In genomic region chr10:84375011-84375410, GRCh38 we compare ENCODE assay signal across 1 cellular context.
TF ChIP-seq lines count a peak whose summit lies in the region.

No MANE protein-coding gene starts in this region.

TF ChIP-seq in HepG2, 621 proteins besides CTCF, POLR2A, EP300 and RAD21 (continued from another document):
- TF ChIP-seq, protein P1, sequence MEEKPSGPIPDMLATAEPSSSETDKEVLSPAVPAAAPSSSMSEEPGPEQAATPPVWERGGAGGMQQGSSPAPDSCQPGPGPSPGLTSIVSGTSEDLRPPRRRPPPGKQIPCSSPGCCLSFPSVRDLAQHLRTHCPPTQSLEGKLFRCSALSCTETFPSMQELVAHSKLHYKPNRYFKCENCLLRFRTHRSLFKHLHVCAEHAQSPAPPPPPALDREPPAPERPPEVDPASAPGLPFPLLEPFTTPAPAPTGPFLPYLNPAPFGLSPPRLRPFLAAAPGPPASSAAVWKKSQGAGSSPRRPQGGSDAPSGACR (CRISPR knock-in tag; IDR thresholded peaks at IDR 0.05), result 0 out of 2 replicates have a peak, but pooled peaks have one; percentile 21
- TF ChIP-seq ZMYM2 (CRISPR knock-in tag; IDR thresholded peaks at IDR 0.05) (no peak), SMC3 (IDR thresholded peaks at IDR 0.05; ENCODE audit: low read length) (peak; percentile 79), NAIF1 (CRISPR knock-in tag; IDR thresholded peaks at IDR 0.05; ENCODE audit: borderline replicate concordance) (no peak), SIX1 (CRISPR knock-in tag; IDR thresholded peaks at IDR 0.05; ENCODE audit: borderline replicate concordance) (no peak), TP53 (CRISPR knock-in tag; conservative IDR thresholded peaks at IDR 0.05) (no peak), STAG1 (CRISPR knock-in tag; IDR thresholded peaks at IDR 0.05) (peak; percentile 88), ZFAT (CRISPR knock-in tag; conservative IDR thresholded peaks at IDR 0.05) (no peak)
- TF ChIP-seq, protein P2, sequence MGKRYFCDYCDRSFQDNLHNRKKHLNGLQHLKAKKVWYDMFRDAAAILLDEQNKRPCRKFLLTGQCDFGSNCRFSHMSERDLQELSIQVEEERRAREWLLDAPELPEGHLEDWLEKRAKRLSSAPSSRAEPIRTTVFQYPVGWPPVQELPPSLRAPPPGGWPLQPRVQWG (CRISPR knock-in tag; IDR thresholded peaks at IDR 0.05; ENCODE audit: borderline replicate concordance, low read depth), result no peak
- TF ChIP-seq, protein P3, sequence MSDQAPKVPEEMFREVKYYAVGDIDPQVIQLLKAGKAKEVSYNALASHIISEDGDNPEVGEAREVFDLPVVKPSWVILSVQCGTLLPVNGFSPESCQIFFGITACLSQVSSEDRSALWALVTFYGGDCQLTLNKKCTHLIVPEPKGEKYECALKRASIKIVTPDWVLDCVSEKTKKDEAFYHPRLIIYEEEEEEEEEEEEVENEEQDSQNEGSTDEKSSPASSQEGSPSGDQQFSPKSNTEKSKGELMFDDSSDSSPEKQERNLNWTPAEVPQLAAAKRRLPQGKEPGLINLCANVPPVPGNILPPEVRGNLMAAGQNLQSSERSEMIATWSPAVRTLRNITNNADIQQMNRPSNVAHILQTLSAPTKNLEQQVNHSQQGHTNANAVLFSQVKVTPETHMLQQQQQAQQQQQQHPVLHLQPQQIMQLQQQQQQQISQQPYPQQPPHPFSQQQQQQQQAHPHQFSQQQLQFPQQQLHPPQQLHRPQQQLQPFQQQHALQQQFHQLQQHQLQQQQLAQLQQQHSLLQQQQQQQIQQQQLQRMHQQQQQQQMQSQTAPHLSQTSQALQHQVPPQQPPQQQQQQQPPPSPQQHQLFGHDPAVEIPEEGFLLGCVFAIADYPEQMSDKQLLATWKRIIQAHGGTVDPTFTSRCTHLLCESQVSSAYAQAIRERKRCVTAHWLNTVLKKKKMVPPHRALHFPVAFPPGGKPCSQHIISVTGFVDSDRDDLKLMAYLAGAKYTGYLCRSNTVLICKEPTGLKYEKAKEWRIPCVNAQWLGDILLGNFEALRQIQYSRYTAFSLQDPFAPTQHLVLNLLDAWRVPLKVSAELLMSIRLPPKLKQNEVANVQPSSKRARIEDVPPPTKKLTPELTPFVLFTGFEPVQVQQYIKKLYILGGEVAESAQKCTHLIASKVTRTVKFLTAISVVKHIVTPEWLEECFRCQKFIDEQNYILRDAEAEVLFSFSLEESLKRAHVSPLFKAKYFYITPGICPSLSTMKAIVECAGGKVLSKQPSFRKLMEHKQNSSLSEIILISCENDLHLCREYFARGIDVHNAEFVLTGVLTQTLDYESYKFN (CRISPR knock-in tag; conservative IDR thresholded peaks at IDR 0.05), result no peak
